8 cellular contexts compared by ENCODE assay signal in the genomic region with DNA sequence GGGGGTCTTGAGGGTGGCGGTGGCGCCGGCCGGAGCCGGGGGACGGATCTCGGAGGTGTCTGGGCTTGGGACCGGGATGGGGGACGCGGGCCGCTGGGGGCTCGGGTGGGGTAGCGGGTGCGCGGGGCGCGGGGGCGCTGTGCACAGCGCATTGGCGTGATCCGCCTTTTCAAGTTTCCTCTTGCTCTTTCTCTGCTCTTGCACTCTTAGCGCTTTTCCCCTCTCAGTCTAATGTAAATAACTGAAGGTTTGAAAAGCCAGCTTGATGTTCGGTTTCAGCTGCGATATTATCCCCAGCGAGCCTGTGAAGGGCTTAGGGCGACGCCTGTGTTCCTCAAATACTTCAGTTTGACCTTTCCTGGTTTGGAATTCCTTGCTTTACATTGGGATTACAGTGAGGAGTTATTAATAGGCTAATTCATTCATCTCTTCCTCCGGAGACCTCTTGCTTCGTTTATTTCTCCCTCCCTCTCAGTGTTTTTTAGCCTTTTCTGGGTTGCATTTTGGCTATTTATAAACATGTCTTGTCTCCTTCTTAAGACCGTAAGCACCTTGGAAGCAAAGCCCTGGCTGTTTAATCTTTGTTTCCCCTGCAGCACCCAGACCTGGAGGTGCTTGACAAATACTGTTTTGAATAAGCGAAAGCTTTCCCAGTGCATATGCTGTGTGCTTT. TPM values are rescaled to one million over a fixed set of nuclear protein-coding genes. Genes with fewer than 3 reads are reported as not detected.
DNase-seq lines count a peak whose midpoint lies in the region; ATAC-seq and TF ChIP-seq lines count a peak whose summit lies in the region.

No MANE protein-coding gene starts in this region.

- H3K4me3 ChIP-seq in WI38 (ENCODE audit: low read depth, low read length): peak overlapping the region; percentile 85
- H3K4me3 ChIP-seq in stomach: peak overlapping the region; percentile 70 to 87 (median 80)

- H3K4me1 ChIP-seq in stomach: peaks cover 41 to 67% (median 51%) of the 10 kb centered on the region in 4 donors

- WGBS in stomach, 5 donors: 0 to 1% (median 1%) methylated on average over 26 to 31 of the region's 31 CpGs

- DNase-seq in ELR (ENCODE audit: low read depth): peak; percentile 54
- peak; percentile 46 for DNase-seq in KBM-7
- peak; percentile 17 for DNase-seq in effector CD4-positive, alpha-beta T cell
- DNase-seq in mesothelial cell of epicardium (ENCODE audit: low spot score in 2 of 2, unreplicated experiment in 2 of 2): no peak
- peak; percentile 37 for DNase-seq in stomach
- DNase-seq in ecto neural progenitor cell (ENCODE audit: low spot score): no peak

- no peak for TF ChIP-seq POLR2A in stomach (IDR thresholded peaks at IDR 0.05)

- H3K4me3 Mint-ChIP-seq in mesothelial cell of epicardium: peak overlapping the region; percentile 93

- peak overlapping the region; percentile 88 to 95 (median 93) for H3K27ac ChIP-seq in stomach

- intact Hi-C loops in stomach (cut with DNase I; ENCODE audit: low total_unique reads): loop anchor here (10.0 kb wide), 1 partner anchor 73 kb away; the partner anchor contains the start of gene CCSAP

- no peaks in the 10 kb centered on the region for H3K36me3 ChIP-seq in stomach

- peaks cover 0 to 9% (median 0%) of the 10 kb centered on the region in 4 donors for H3K9me3 ChIP-seq in stomach

- no peaks in the 10 kb centered on the region for H3K27me3 ChIP-seq in stomach

- peaks cover 33% of the 10 kb centered on the region for H3K4me1 Mint-ChIP-seq in mesothelial cell of epicardium

- peak overlapping the region; percentile 93 for H3K27ac Mint-ChIP-seq in mesothelial cell of epicardium

- in situ Hi-C loops in KBM-7 (cut with MboI; ENCODE audit: low pct_unique_long_range_greater_than_20kb, low sequenced_read_pairs): loop anchor here (25.0 kb wide), 2 partner anchors 191 to 1041 kb away; no protein-coding TSS in a partner anchor

- H3K9me3 Mint-ChIP-seq in mesothelial cell of epicardium: peaks cover 11% of the 10 kb centered on the region

- H3K36me3 Mint-ChIP-seq in mesothelial cell of epicardium: peaks cover 9% of the 10 kb centered on the region

- peak; percentile 56 for ATAC-seq in GM21528 (IDR thresholded peaks at IDR 0.05; ENCODE audit: low FRiP score, unreplicated experiment)

- TF ChIP-seq CTCF in WI38 (IDR thresholded peaks at IDR 0.05; ENCODE audit: low read depth, low read length) (no peak), mesothelial cell of epicardium (IDR thresholded peaks at IDR 0.05; ENCODE audit: unreplicated experiment) (no peak), stomach (IDR thresholded peaks at IDR 0.05) (no peak)

- no peak for TF ChIP-seq EP300 in stomach (IDR thresholded peaks at IDR 0.05)

- H3K27me3 Mint-ChIP-seq in mesothelial cell of epicardium (ENCODE audit: low read depth): no peaks in the 10 kb centered on the region

RNA-seq across cellular contexts. Expression of gene RAB4A, which starts 0.7 kb away (rescaled TPM):
- total RNA-seq in mesothelial cell of epicardium (58.7 to 66.5 TPM (median 59.8 TPM) in 3 replicates), stomach (100 to 1,000 TPM in 1 of 5 donors, 10 to 100 TPM in 4; 24.1 to 277 (median 41.4) TPM)
- polyA plus RNA-seq in stomach: 10 to 100 TPM; 43.8 to 90.6 (median 58.9) TPM

Comparison
In these comparisons a context has a peak if more than half of its experiments do, and no peak if none do; other contexts are left out.
1. DNase-seq: peak in ELR (single experiment), KBM-7 (single experiment), effector CD4-positive, alpha-beta T cell (single experiment) and stomach (single experiment); none in mesothelial cell of epicardium (0 of 2) and ecto neural progenitor cell (single experiment).